In the genomic region with DNA sequence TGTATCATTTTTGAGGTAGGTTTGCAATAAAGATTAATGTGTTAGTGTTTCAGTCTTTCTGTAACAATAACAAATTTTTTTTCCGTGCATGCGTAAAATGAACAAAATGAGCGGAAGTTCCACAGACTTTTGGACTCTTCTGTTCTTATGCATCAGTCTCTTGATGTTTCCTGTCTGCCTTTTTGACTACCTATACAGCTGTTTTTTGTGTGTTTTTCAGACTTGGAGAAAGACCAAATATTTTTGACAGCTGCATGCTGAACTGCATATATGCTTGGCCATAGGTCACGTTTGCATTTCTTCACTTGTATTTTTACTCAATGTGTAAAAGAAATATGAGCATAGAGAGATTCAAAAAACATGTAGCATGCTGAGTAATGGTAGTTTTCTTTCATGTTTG, we compare ENCODE assay signal across 1 cellular context.
A peak's percentile ranks its signal among the peaks of the same experiment; 100 is the strongest.
TF ChIP-seq lines count a peak whose summit lies in the region.

No MANE protein-coding gene starts in this region.

TF ChIP-seq in HepG2, 621 proteins besides CTCF, POLR2A, EP300 and RAD21 (continued from another document):
- TF ChIP-seq, protein P1, sequence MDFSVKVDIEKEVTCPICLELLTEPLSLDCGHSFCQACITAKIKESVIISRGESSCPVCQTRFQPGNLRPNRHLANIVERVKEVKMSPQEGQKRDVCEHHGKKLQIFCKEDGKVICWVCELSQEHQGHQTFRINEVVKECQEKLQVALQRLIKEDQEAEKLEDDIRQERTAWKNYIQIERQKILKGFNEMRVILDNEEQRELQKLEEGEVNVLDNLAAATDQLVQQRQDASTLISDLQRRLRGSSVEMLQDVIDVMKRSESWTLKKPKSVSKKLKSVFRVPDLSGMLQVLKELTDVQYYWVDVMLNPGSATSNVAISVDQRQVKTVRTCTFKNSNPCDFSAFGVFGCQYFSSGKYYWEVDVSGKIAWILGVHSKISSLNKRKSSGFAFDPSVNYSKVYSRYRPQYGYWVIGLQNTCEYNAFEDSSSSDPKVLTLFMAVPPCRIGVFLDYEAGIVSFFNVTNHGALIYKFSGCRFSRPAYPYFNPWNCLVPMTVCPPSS (IDR thresholded peaks at IDR 0.05) = no peak
- TF ChIP-seq, protein P2, sequence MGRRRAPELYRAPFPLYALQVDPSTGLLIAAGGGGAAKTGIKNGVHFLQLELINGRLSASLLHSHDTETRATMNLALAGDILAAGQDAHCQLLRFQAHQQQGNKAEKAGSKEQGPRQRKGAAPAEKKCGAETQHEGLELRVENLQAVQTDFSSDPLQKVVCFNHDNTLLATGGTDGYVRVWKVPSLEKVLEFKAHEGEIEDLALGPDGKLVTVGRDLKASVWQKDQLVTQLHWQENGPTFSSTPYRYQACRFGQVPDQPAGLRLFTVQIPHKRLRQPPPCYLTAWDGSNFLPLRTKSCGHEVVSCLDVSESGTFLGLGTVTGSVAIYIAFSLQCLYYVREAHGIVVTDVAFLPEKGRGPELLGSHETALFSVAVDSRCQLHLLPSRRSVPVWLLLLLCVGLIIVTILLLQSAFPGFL (CRISPR knock-in tag; IDR thresholded peaks at IDR 0.05) = no peak
- TF ChIP-seq CBX5 (CRISPR knock-in tag; IDR thresholded peaks at IDR 0.05; ENCODE audit: borderline replicate concordance) (no peak), ZNF558 (CRISPR knock-in tag; IDR thresholded peaks at IDR 0.05; ENCODE audit: borderline replicate concordance) (no peak), MAZ (IDR thresholded peaks at IDR 0.05; ENCODE audit: borderline replicate concordance, low read depth, low read length) (no peak), MAZ (CRISPR knock-in tag; IDR thresholded peaks at IDR 0.05; ENCODE audit: low read depth) (no peak), REPIN1 (CRISPR knock-in tag; IDR thresholded peaks at IDR 0.05; ENCODE audit: borderline replicate concordance, low read depth) (no peak), AGO2 (optimal IDR thresholded peaks at IDR 0.05; ENCODE audit: low read depth, low read length) (no peak), ZFY (CRISPR knock-in tag; IDR thresholded peaks at IDR 0.05) (no peak), GZF1 (CRISPR knock-in tag; IDR thresholded peaks at IDR 0.05) (no peak), ISL2 (CRISPR knock-in tag; IDR thresholded peaks at IDR 0.05) (no peak), ZFP90 (CRISPR knock-in tag; IDR thresholded peaks at IDR 0.05; ENCODE audit: borderline replicate concordance) (no peak), GLI4 (CRISPR knock-in tag; IDR thresholded peaks at IDR 0.05; ENCODE audit: borderline replicate concordance) (no peak), CHCHD3 (CRISPR knock-in tag; IDR thresholded peaks at IDR 0.05) (no peak), ZNF326 (CRISPR knock-in tag; IDR thresholded peaks at IDR 0.05; ENCODE audit: borderline replicate concordance) (no peak), SOX13 (IDR thresholded peaks at IDR 0.05) (no peak), SOX13 (CRISPR knock-in tag; conservative IDR thresholded peaks at IDR 0.05 in 1 of 2, IDR thresholded peaks at IDR 0.05 in 1 of 2) (0 out of 4 replicates have a peak, but pooled peaks of 1 of the 2 experiments have one; percentile 21), NFE2L2 (IDR thresholded peaks at IDR 0.05; ENCODE audit: low read length) (no peak), SIX1 (CRISPR knock-in tag; IDR thresholded peaks at IDR 0.05; ENCODE audit: borderline replicate concordance) (no peak), MIXL1 (CRISPR knock-in tag; IDR thresholded peaks at IDR 0.05) (no peak), ZFAT (CRISPR knock-in tag; conservative IDR thresholded peaks at IDR 0.05) (no peak), NFYB (CRISPR knock-in tag; IDR thresholded peaks at IDR 0.05) (no peak), ZSCAN29 (CRISPR knock-in tag; conservative IDR thresholded peaks at IDR 0.05) (no peak), TCF7L2 (IDR thresholded peaks at IDR 0.05; ENCODE audit: low read depth, low read length) (no peak), YEATS4 (CRISPR knock-in tag; IDR thresholded peaks at IDR 0.05; ENCODE audit: borderline replicate concordance) (no peak), SRSF1 (optimal IDR thresholded peaks at IDR 0.05; ENCODE audit: low read depth, low read length) (no peak), FOXO1 (CRISPR knock-in tag; IDR thresholded peaks at IDR 0.05) (no peak), ZNF317 (CRISPR knock-in tag; IDR thresholded peaks at IDR 0.05) (no peak), HNF4A (CRISPR knock-in tag; IDR thresholded peaks at IDR 0.05) (peak; percentile 20; the same call in 1 of the 2 replicates)
- TF ChIP-seq, protein P3, sequence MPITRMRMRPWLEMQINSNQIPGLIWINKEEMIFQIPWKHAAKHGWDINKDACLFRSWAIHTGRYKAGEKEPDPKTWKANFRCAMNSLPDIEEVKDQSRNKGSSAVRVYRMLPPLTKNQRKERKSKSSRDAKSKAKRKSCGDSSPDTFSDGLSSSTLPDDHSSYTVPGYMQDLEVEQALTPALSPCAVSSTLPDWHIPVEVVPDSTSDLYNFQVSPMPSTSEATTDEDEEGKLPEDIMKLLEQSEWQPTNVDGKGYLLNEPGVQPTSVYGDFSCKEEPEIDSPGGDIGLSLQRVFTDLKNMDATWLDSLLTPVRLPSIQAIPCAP (CRISPR knock-in tag; IDR thresholded peaks at IDR 0.05; ENCODE audit: low read depth) = no peak
- TF ChIP-seq, protein P4, sequence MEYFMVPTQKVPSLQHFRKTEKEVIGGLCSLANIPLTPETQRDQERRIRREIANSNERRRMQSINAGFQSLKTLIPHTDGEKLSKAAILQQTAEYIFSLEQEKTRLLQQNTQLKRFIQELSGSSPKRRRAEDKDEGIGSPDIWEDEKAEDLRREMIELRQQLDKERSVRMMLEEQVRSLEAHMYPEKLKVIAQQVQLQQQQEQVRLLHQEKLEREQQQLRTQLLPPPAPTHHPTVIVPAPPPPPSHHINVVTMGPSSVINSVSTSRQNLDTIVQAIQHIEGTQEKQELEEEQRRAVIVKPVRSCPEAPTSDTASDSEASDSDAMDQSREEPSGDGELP (IDR thresholded peaks at IDR 0.05; ENCODE audit: borderline replicate concordance, low read depth) = peak; percentile 60
- TF ChIP-seq, protein P5, sequence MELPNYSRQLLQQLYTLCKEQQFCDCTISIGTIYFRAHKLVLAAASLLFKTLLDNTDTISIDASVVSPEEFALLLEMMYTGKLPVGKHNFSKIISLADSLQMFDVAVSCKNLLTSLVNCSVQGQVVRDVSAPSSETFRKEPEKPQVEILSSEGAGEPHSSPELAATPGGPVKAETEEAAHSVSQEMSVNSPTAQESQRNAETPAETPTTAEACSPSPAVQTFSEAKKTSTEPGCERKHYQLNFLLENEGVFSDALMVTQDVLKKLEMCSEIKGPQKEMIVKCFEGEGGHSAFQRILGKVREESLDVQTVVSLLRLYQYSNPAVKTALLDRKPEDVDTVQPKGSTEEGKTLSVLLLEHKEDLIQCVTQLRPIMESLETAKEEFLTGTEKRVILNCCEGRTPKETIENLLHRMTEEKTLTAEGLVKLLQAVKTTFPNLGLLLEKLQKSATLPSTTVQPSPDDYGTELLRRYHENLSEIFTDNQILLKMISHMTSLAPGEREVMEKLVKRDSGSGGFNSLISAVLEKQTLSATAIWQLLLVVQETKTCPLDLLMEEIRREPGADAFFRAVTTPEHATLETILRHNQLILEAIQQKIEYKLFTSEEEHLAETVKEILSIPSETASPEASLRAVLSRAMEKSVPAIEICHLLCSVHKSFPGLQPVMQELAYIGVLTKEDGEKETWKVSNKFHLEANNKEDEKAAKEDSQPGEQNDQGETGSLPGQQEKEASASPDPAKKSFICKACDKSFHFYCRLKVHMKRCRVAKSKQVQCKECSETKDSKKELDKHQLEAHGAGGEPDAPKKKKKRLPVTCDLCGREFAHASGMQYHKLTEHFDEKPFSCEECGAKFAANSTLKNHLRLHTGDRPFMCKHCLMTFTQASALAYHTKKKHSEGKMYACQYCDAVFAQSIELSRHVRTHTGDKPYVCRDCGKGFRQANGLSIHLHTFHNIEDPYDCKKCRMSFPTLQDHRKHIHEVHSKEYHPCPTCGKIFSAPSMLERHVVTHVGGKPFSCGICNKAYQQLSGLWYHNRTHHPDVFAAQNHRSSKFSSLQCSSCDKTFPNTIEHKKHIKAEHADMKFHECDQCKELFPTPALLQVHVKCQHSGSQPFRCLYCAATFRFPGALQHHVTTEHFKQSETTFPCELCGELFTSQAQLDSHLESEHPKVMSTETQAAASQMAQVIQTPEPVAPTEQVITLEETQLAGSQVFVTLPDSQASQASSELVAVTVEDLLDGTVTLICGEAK (IDR thresholded peaks at IDR 0.05) = no peak
- TF ChIP-seq, protein P5 (CRISPR knock-in tag; IDR thresholded peaks at IDR 0.05) = no peak
- TF ChIP-seq, protein P6, sequence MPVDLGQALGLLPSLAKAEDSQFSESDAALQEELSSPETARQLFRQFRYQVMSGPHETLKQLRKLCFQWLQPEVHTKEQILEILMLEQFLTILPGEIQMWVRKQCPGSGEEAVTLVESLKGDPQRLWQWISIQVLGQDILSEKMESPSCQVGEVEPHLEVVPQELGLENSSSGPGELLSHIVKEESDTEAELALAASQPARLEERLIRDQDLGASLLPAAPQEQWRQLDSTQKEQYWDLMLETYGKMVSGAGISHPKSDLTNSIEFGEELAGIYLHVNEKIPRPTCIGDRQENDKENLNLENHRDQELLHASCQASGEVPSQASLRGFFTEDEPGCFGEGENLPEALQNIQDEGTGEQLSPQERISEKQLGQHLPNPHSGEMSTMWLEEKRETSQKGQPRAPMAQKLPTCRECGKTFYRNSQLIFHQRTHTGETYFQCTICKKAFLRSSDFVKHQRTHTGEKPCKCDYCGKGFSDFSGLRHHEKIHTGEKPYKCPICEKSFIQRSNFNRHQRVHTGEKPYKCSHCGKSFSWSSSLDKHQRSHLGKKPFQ (CRISPR knock-in tag; IDR thresholded peaks at IDR 0.05; ENCODE audit: insufficient replicate concordance) = no peak
